Comparison of ENCODE assay signal across 8 cellular contexts in genomic region chr3:31567036-31567435, GRCh38. TPM values are rescaled to one million over a fixed set of nuclear protein-coding genes. Genes with fewer than 3 reads are reported as not detected.
DNase-seq lines count a peak whose midpoint lies in the region; ATAC-seq and TF ChIP-seq lines count a peak whose summit lies in the region.

No MANE protein-coding gene starts in this region.

- H3K27ac ChIP-seq in mammary epithelial cell (ENCODE audit: insufficient read depth, low read depth, low read length): no peak overlapping the region
- no peak overlapping the region for H3K27ac ChIP-seq in breast epithelium

- 88% methylated on average over 1 of the region's 1 CpG for WGBS in mammary epithelial cell (ENCODE audit: low coverage, missing lambda C conversion rate)

- intact Hi-C loops in mammary epithelial cell (cut with micrococcal nuclease): no loop called here
- intact Hi-C loops in breast epithelium (cut with DNase I; ENCODE audit: low total_unique reads): no loop called here

- no peaks in the 10 kb centered on the region for H3K9me3 Mint-ChIP-seq in endothelial cell (ENCODE audit: unreplicated experiment)
- H3K9me3 Mint-ChIP-seq in stimulated activated memory B cell treated with anti-CD40 and anti-IgM and Interleukin-4, amounts not matched to agents 10 μg/mL and 1 μg/mL and 100 μg/mL, for 72 hours: no peaks in the 10 kb centered on the region

- peaks cover 39% of the 10 kb centered on the region for H3K4me1 Mint-ChIP-seq in endothelial cell (ENCODE audit: unreplicated experiment)
- H3K4me1 Mint-ChIP-seq in stimulated activated memory B cell treated with anti-CD40 and anti-IgM and Interleukin-4, amounts not matched to agents 10 μg/mL and 1 μg/mL and 100 μg/mL, for 72 hours: peaks cover 84% of the 10 kb centered on the region

- ATAC-seq in stimulated activated memory B cell treated with anti-CD40 and anti-IgM and Interleukin-4, amounts not matched to agents 10 μg/mL and 1 μg/mL and 100 μg/mL, for 72 hours: no peak
- ATAC-seq in GM21528 (IDR thresholded peaks at IDR 0.05; ENCODE audit: low FRiP score, unreplicated experiment): no peak

- peaks cover 8% of the 10 kb centered on the region for H4K20me1 ChIP-seq in mammary epithelial cell (ENCODE audit: insufficient read depth, low read length)

- no peak overlapping the region for H3K9ac ChIP-seq in mammary epithelial cell (ENCODE audit: insufficient read depth, low read length)

- no peaks in the 10 kb centered on the region for H3K27me3 ChIP-seq in mammary epithelial cell (ENCODE audit: insufficient read depth, low read length)
- H3K27me3 ChIP-seq in breast epithelium: no peaks in the 10 kb centered on the region

- H3K4me3 ChIP-seq in mammary epithelial cell (replicated peaks in 1 of 3; ENCODE audit: insufficient read depth in 1 of 3, low read depth in 2 of 3, low read length in 3 of 3): no peak overlapping the region
- no peak overlapping the region for H3K4me3 ChIP-seq in breast epithelium
- no peak overlapping the region for H3K4me3 ChIP-seq in Jurkat, Clone E6-1 (ENCODE audit: low read length)

- no peaks in the 10 kb centered on the region for H3K36me3 Mint-ChIP-seq in endothelial cell (ENCODE audit: low read depth, unreplicated experiment)
- H3K36me3 Mint-ChIP-seq in stimulated activated memory B cell treated with anti-CD40 and anti-IgM and Interleukin-4, amounts not matched to agents 10 μg/mL and 1 μg/mL and 100 μg/mL, for 72 hours: peaks cover 5% of the 10 kb centered on the region

- H2AFZ ChIP-seq in mammary epithelial cell (ENCODE audit: low read depth, low read length): no peak overlapping the region

- no peak for DNase-seq in mammary epithelial cell
- DNase-seq in breast epithelium (ENCODE audit: low spot score in 2 of 2): no peak
- peak; percentile 41 for DNase-seq in Jurkat, Clone E6-1 (ENCODE audit: low read depth, low spot score)
- peak; percentile 23 for DNase-seq in endothelial cell (ENCODE audit: low spot score)
- no peak for DNase-seq in NCI-H1930 (lab: John Stamatoyannopoulos, UW)
- DNase-seq in inferior parietal cortex (ENCODE audit: extremely low spot score): no peak

- H3K27ac Mint-ChIP-seq in endothelial cell (ENCODE audit: unreplicated experiment): peak overlapping the region; percentile 54
- H3K27ac Mint-ChIP-seq in stimulated activated memory B cell treated with anti-CD40 and anti-IgM and Interleukin-4, amounts not matched to agents 10 μg/mL and 1 μg/mL and 100 μg/mL, for 72 hours: peak overlapping the region; percentile 28

- H3K9me3 ChIP-seq in mammary epithelial cell (replicated peaks; ENCODE audit: insufficient read depth, low read length) (no peaks in the 10 kb centered on the region), breast epithelium (no peaks in the 10 kb centered on the region)

- CTCF ChIA-PET in mammary epithelial cell (lab: Charles Lee; ENCODE audit: low non-redundant PET): no interaction called here

- dilution Hi-C loops in mammary epithelial cell (cut with HindIII; ENCODE audit: low sequenced_read_pairs): no loop called here

- peaks cover 93% of the 10 kb centered on the region for H3K79me2 ChIP-seq in mammary epithelial cell (ENCODE audit: insufficient read depth, low read length)

- no TSS peak for BruUV-seq in mammary epithelial cell (replicated peaks; lab: Mats Ljungman, UMichigan)

- TF ChIP-seq CTCF in mammary epithelial cell (conservative IDR thresholded peaks at IDR 0.05 in 1 of 2, IDR thresholded peaks at IDR 0.05 in 1 of 2; ENCODE audit: extremely low read depth in 1 of 2, insufficient read depth in 1 of 2, low read depth in 1 of 2, low read length in 2 of 2): peak; percentile 14 to 37
- TF ChIP-seq CTCF in breast epithelium (IDR thresholded peaks at IDR 0.05): no peak
- TF ChIP-seq CTCF in endothelial cell (IDR thresholded peaks at IDR 0.05; ENCODE audit: unreplicated experiment): peak; percentile 67

- H3K4me1 ChIP-seq in mammary epithelial cell (ENCODE audit: insufficient read depth, low read length): no peaks in the 10 kb centered on the region
- H3K4me1 ChIP-seq in breast epithelium: no peaks in the 10 kb centered on the region

- in situ Hi-C loops in mammary epithelial cell (cut with MboI; ENCODE audit: low sequenced_read_pairs in 2 of 2): no loop called here

- no peak for TF ChIP-seq POLR2A in breast epithelium (IDR thresholded peaks at IDR 0.05)

- peaks cover 2% of the 10 kb centered on the region for H3K27me3 Mint-ChIP-seq in endothelial cell (ENCODE audit: unreplicated experiment)
- no peaks in the 10 kb centered on the region for H3K27me3 Mint-ChIP-seq in stimulated activated memory B cell treated with anti-CD40 and anti-IgM and Interleukin-4, amounts not matched to agents 10 μg/mL and 1 μg/mL and 100 μg/mL, for 72 hours

- H3K4me3 Mint-ChIP-seq in endothelial cell (ENCODE audit: unreplicated experiment): no peak overlapping the region
- no peak overlapping the region for H3K4me3 Mint-ChIP-seq in stimulated activated memory B cell treated with anti-CD40 and anti-IgM and Interleukin-4, amounts not matched to agents 10 μg/mL and 1 μg/mL and 100 μg/mL, for 72 hours

- H3K36me3 ChIP-seq in mammary epithelial cell (ENCODE audit: insufficient read depth, low read length): no peaks in the 10 kb centered on the region
- no peaks in the 10 kb centered on the region for H3K36me3 ChIP-seq in breast epithelium

- no peak overlapping the region for H3K4me2 ChIP-seq in mammary epithelial cell (ENCODE audit: insufficient read depth, low read depth, low read length)

RNA-seq across cellular contexts. Expression of gene STT3B, which starts 34.3 kb away (rescaled TPM):
- total RNA-seq in mammary epithelial cell (100 to 1,000 TPM in 1 of 2 donors, 10 to 100 TPM in 1; 93.2 to 149 TPM), breast epithelium (100 to 1,000 TPM in 2 of 3 donors, 10 to 100 TPM in 1; 93.5 to 132 (median 109) TPM), endothelial cell (ENCODE audit: unreplicated experiment) (103 TPM)
- polyA plus RNA-seq in mammary epithelial cell: 50.8 TPM
- 91.9 TPM for polyA minus RNA-seq in mammary epithelial cell
- 304 TPM for polyA plus RNA-seq in Jurkat, Clone E6-1 (2012; ENCODE audit: insufficient read depth, insufficient read length)

Comparison
In these comparisons a context has a peak if more than half of its experiments do, and no peak if none do; other contexts are left out.
1. CTCF ChIP-seq: peak in mammary epithelial cell (2 of 2) and endothelial cell (single experiment); none in breast epithelium (0 of 3).
2. DNase-seq: peak in Jurkat, Clone E6-1 (single experiment) and endothelial cell (single experiment); none in mammary epithelial cell (single experiment), breast epithelium (0 of 2), NCI-H1930 (0 of 2) and inferior parietal cortex (single experiment).